Comparison of ENCODE assay signal across 18 cellular contexts in genomic region chr18:5488844-5489243, GRCh38. TPM values are rescaled to one million over a fixed set of nuclear protein-coding genes. Genes with fewer than 3 reads are reported as not detected.
DNase-seq lines count a peak whose midpoint lies in the region; ATAC-seq and TF ChIP-seq lines count a peak whose summit lies in the region.
"Had no signal": no experiment of that assay in that cellular context is flagged by ENCODE, and none has a peak within 500 bp of the region (broad histone marks: within the 10 kb centered on the region; RNA-seq: fewer than 3 reads in every experiment).

No MANE protein-coding gene starts in this region.

- H3K36me3 ChIP-seq in ACC112 (ENCODE audit: insufficient read depth, low read length), result no peaks in the 10 kb centered on the region
- no peaks in the 10 kb centered on the region for H3K36me3 ChIP-seq in RWPE2 (ENCODE audit: low read depth)

- no peak overlapping the region for H2AFZ ChIP-seq in ACC112 (ENCODE audit: low read length, unreplicated experiment)
- H2AFZ ChIP-seq: hepatocyte, PC-9 had no signal

- H3K4me1 ChIP-seq in ACC112 (ENCODE audit: control insufficient read depth, insufficient read depth, low read length, unreplicated experiment) (no peaks in the 10 kb centered on the region), RWPE2 (ENCODE audit: insufficient read depth, poor library complexity, severe bottlenecking) (no peaks in the 10 kb centered on the region)

- intact Hi-C loops in dorsolateral prefrontal cortex (cut with DNase I), result no loop called here

- no peak overlapping the region for H3K27ac ChIP-seq in ACC112 (ENCODE audit: low read depth, low read length)
- H3K27ac ChIP-seq in RWPE2 (ENCODE audit: poor library complexity, severe bottlenecking), result no peak overlapping the region
- H3K27ac ChIP-seq in dorsolateral prefrontal cortex, result peak overlapping the region in 32 of 59 donors; percentile 3 to 75 (median 48)
- H3K27ac ChIP-seq: hepatocyte, PC-9 had no signal

- DNase-seq in RWPE2 (ENCODE audit: low spot score), result no peak
- peak in 2 of 10 donors; percentile 15 to 57 for DNase-seq in dorsolateral prefrontal cortex
- DNase-seq in left kidney (ENCODE audit: low read depth, low spot score), result peak; percentile 68
- no peak for DNase-seq in activated T-cell treated with anti-CD3 and anti-CD28 coated beads, Interleukin-2, amount 50 U/mL, for 1 hour
- no peak for DNase-seq in NOMO-1 treated with dmso at 0.1 percent for 144 hours (lab: John Stamatoyannopoulos, UW; ENCODE audit: unreplicated experiment)
- no peak for DNase-seq in GM20000 (ENCODE audit: low spot score)
- DNase-seq in NCI-H2029 treated with DMSO at 0.1 percent for 48 hours (lab: John Stamatoyannopoulos, UW), result no peak
- DNase-seq: activated B cell treated with CpG ODN at 0.5 μM for 24 hours; activated CD8-positive, alpha-beta memory T cell treated with anti-CD3 and anti-CD28 coated beads for 24 hours; activated T-cell treated with anti-CD3 and anti-CD28 coated beads, Interleukin-2, amount 50 U/mL, for 72 hours; DMS 273 treated with DMSO at 0.1 percent for 48 hours; effector memory CD4-positive, alpha-beta T cell; H7; NCI-H1436 treated with DMSO at 0.1 percent for 48 hours; PC-9 had no signal

- TF ChIP-seq CTCF in RWPE2 (IDR thresholded peaks at IDR 0.05; ENCODE audit: poor library complexity, severe bottlenecking), result no peak
- no peak for TF ChIP-seq CTCF in dorsolateral prefrontal cortex (IDR thresholded peaks at IDR 0.05 in 54 of 56, conservative IDR thresholded peaks at IDR 0.05 in 2 of 56; ENCODE audit: low read depth in 1 of 56, partially characterized antibody in 56 of 56)
- TF ChIP-seq CTCF in GM20000 (IDR thresholded peaks at IDR 0.05; ENCODE audit: extremely low read depth, missing control alignments), result no peak

- H3K27me3 ChIP-seq in ACC112 (ENCODE audit: insufficient read depth, low read length) (no peaks in the 10 kb centered on the region), RWPE2 (ENCODE audit: insufficient read depth, poor library complexity, severe bottlenecking) (peaks cover 16% of the 10 kb centered on the region), dorsolateral prefrontal cortex (no peaks in the 10 kb centered on the region)
- H3K27me3 ChIP-seq: hepatocyte had no signal

- ATAC-seq in RWPE2 (ENCODE audit: low read depth), result peak; percentile 51; the same call in 2 of the 3 replicates
- ATAC-seq: activated T-cell treated with anti-CD3 and anti-CD28 coated beads, Interleukin-2, amount 50 U/mL, for 72 hours; natural killer cell treated with Interleukin-12 subunit alpha and Interleukin-12 subunit beta and Interleukin-15 and Interleukin-18, amount 100 ng/mL, for 72 hours had no signal

- H3K9me3 ChIP-seq in RWPE2 (ENCODE audit: severe bottlenecking), result peaks cover 2% of the 10 kb centered on the region

- no peaks in the 10 kb centered on the region for H3K79me2 ChIP-seq in ACC112 (ENCODE audit: control insufficient read depth, insufficient read depth, low read length, unreplicated experiment)

- H3K4me3 ChIP-seq in ACC112 (ENCODE audit: low read depth, low read length) (peak overlapping the region; percentile 45; the same call in 1 of the 2 replicates), RWPE2 (ENCODE audit: severe bottlenecking) (no peak overlapping the region), dorsolateral prefrontal cortex (peak overlapping the region in 38 of 59 donors; percentile 0 to 50 (median 32))
- H3K4me3 ChIP-seq: hepatocyte, PC-9 had no signal

RNA-seq across cellular contexts. Expression of gene EPB41L3, which starts 55.0 kb away (rescaled TPM):
- total RNA-seq in dorsolateral prefrontal cortex, result 100 to 1,000 TPM; 122 to 357 (median 269) TPM
- total RNA-seq: PC-9 had no signal

Comparison
In these comparisons a context has a peak if more than half of its experiments do, and no peak if none do; other contexts are left out.
1. H3K27ac ChIP-seq: peak in dorsolateral prefrontal cortex (32 of 59); none in ACC112 (single experiment) and RWPE2 (single experiment).